In genomic region chr5:171495122-171495700, GRCh38 we compare ENCODE assay signal across 11 cellular contexts.
DNase-seq lines count a peak whose midpoint lies in the region; ATAC-seq and TF ChIP-seq lines count a peak whose summit lies in the region.
"Had no signal": no experiment of that assay in that cellular context is flagged by ENCODE, and none has a peak within 500 bp of the region (broad histone marks: within the 10 kb centered on the region; RNA-seq: fewer than 3 reads in every experiment).

No MANE protein-coding gene starts in this region.

- ATAC-seq in GM18858 (IDR thresholded peaks at IDR 0.05; ENCODE audit: unreplicated experiment) = no peak
- ATAC-seq in GM21619 (IDR thresholded peaks at IDR 0.05; ENCODE audit: unreplicated experiment) = no peak

- no peak overlapping the region for H3K4me3 ChIP-seq in AG10803 (ENCODE audit: low read length)
- H3K4me3 ChIP-seq in cardiac muscle cell = no peak overlapping the region
- H3K4me3 ChIP-seq in trophoblast cell (ENCODE audit: low read depth, low read length) = no peak overlapping the region

- H3K4me2 ChIP-seq in trophoblast cell (ENCODE audit: low read length) = peak overlapping the region; percentile 23

- no peak overlapping the region for H3K23ac ChIP-seq in trophoblast cell (ENCODE audit: low read length)

- peak overlapping the region; percentile 24 for H2BK120ac ChIP-seq in trophoblast cell (ENCODE audit: insufficient read depth, low read length, poor library complexity)

- CTCF ChIA-PET in RWPE1 (lab: Yijun Ruan, JAX) = no interaction called here

- no peak overlapping the region for H3K18ac ChIP-seq in trophoblast cell (ENCODE audit: low read length)

- POLR2A ChIA-PET in RWPE1 (lab: Yijun Ruan, JAX; ENCODE audit: low non-redundant PET) = no interaction called here

- peak overlapping the region; percentile 54 for H4K91ac ChIP-seq in trophoblast cell (ENCODE audit: low read depth, low read length)

- H3K9me3 ChIP-seq in cardiac muscle cell (ENCODE audit: low read depth) = no peaks in the 10 kb centered on the region
- no peaks in the 10 kb centered on the region for H3K9me3 ChIP-seq in trophoblast cell (ENCODE audit: insufficient read depth, low read depth, low read length)

- H3K27me3 ChIP-seq in cardiac muscle cell (no peaks in the 10 kb centered on the region), trophoblast cell (ENCODE audit: insufficient read depth, low read length) (no peaks in the 10 kb centered on the region)

- no peak overlapping the region for H3K9ac ChIP-seq in trophoblast cell (ENCODE audit: low read length)

- peak overlapping the region; percentile 32 for H2BK12ac ChIP-seq in trophoblast cell (ENCODE audit: low read length)

- no peak for TF ChIP-seq CTCF in AG10803 (conservative IDR thresholded peaks at IDR 0.05; ENCODE audit: low read length)
- no peak for TF ChIP-seq CTCF in RWPE1 (conservative IDR thresholded peaks at IDR 0.05; ENCODE audit: low read depth)
- TF ChIP-seq CTCF in cardiac muscle cell (IDR thresholded peaks at IDR 0.05; ENCODE audit: low read depth, low read length) = no peak

- H2BK5ac ChIP-seq in trophoblast cell (ENCODE audit: low read depth, low read length, poor library complexity) = peak overlapping the region; percentile 43

- H3K4me1 ChIP-seq in cardiac muscle cell (ENCODE audit: low read depth) (peaks cover 16% of the 10 kb centered on the region), trophoblast cell (ENCODE audit: control insufficient read depth in 1 of 2, insufficient read depth in 2 of 2, low read length in 2 of 2) (peaks cover 16 to 17% of the 10 kb centered on the region in 2 experiments)

- no peak overlapping the region for H4K12ac ChIP-seq in trophoblast cell (ENCODE audit: low read depth, low read length)

- no peak overlapping the region for H2AFZ ChIP-seq in trophoblast cell (ENCODE audit: insufficient read depth, low read length, poor library complexity)

- H3K79me1 ChIP-seq in trophoblast cell (ENCODE audit: low read length) = peaks cover 4% of the 10 kb centered on the region

- H3K27ac ChIP-seq in RWPE1 = peak overlapping the region; percentile 87
- H3K27ac ChIP-seq in cardiac muscle cell = peak overlapping the region; percentile 88
- peak overlapping the region; percentile 30 for H3K27ac ChIP-seq in trophoblast cell (ENCODE audit: low read depth, low read length)

- H4K8ac ChIP-seq in trophoblast cell (ENCODE audit: low read depth, low read length) = no peak overlapping the region

- WGBS in trophoblast cell (ENCODE audit: extremely low coverage, insufficient coverage, insufficient read length) = no CpG with 5 or more reads among the region's 5 CpGs

- H3K36me3 ChIP-seq in cardiac muscle cell = no peaks in the 10 kb centered on the region
- H3K36me3 ChIP-seq in trophoblast cell (ENCODE audit: control insufficient read depth in 1 of 2, insufficient read depth in 2 of 2, low read length in 2 of 2) = no peaks in the 10 kb centered on the region

- DNase-seq in AG10803 (ENCODE audit: low read depth) (peak; percentile 9), RWPE1 (ENCODE audit: low spot score) (no peak), cardiac muscle cell (ENCODE audit: low read depth in 1 of 2, low spot score in 1 of 2) (no peak), trophoblast cell (no peak), anterior cingulate cortex (lab: John Stamatoyannopoulos, UW) (no peak), retina (no peak)
- DNase-seq: NCI-H187; stimulated activated CD4-positive, alpha-beta T cell treated with anti-CD3 and anti-CD28 coated beads, Interleukin-1b, Interleukin-23, amount 100 ng/mL, for 48 hours; T-helper 1 cell had no signal

- H2AK5ac ChIP-seq in trophoblast cell (ENCODE audit: low read length) = no peak overlapping the region

- H3K79me2 ChIP-seq in trophoblast cell (ENCODE audit: control insufficient read depth, insufficient read depth, low read length, poor library complexity) = no peaks in the 10 kb centered on the region

- H3K14ac ChIP-seq in trophoblast cell (ENCODE audit: low read length) = no peak overlapping the region

- no peak overlapping the region for H3K4ac ChIP-seq in trophoblast cell (ENCODE audit: low read depth, low read length)

Comparison
In these comparisons a context has a peak if more than half of its experiments do, and no peak if none do; other contexts are left out.
1. H3K27ac ChIP-seq: peak in every context shown above with its lines; median percentile 88 in cardiac muscle cell; 87 in RWPE1; 30 in trophoblast cell.